ENCODE assay signal across 29 cellular contexts in the genomic region with DNA sequence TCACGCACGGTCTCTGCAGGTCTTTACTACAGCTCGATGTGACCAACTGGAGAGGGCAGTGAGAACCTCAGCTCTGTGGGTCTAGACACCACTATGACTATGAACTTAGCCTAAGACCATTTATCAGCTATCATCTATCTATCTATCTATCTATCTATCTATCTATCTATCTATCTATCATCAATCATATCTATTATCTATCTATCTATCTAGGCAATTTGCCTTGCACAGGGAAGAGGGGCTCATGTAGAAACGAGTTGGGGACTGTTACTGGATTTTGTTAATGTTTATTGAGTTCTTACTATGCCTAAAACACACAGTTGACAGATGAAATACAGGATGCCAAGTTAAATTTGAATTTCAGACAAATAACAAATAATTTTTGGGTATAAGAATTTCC.
"Had no signal": no experiment of that assay in that cellular context is flagged by ENCODE, and none has a peak within 500 bp of the region (broad histone marks: within the 10 kb centered on the region; RNA-seq: fewer than 3 reads in every experiment).

No MANE protein-coding gene starts in this region.

- H3K27ac Mint-ChIP-seq: stimulated activated effector memory CD8-positive, alpha-beta T cell treated with anti-CD3 and anti-CD28 coated beads, Interleukin-12 subunit alpha, Interleukin-12 subunit beta, amount 100 ng/mL, for 72 hours; stimulated activated memory B cell treated with anti-CD40 and anti-IgM and Interleukin-4, amounts not matched to agents 10 μg/mL and 1 μg/mL and 100 μg/mL, for 72 hours; stimulated activated naive B cell treated with anti-CD40 and anti-IgM and Interleukin-4, amounts not matched to agents 10 μg/mL and 1 μg/mL and 100 μg/mL, for 72 hours; stimulated activated naive CD8-positive, alpha-beta T cell treated with anti-CD3 and anti-CD28 coated beads, Interleukin-15, amount 100 ng/mL, for 72 hours; stimulated activated naive CD8-positive, alpha-beta T cell treated with anti-CD3 and anti-CD28 coated beads, Interleukin-15, Interleukin-2, amounts not matched to agents 100 ng/mL and 50 ng/mL, for 24 hours; type B pancreatic cell had no signal

- H3K36me3 Mint-ChIP-seq: stimulated activated effector memory CD8-positive, alpha-beta T cell treated with anti-CD3 and anti-CD28 coated beads, Interleukin-12 subunit alpha, Interleukin-12 subunit beta, amount 100 ng/mL, for 72 hours; stimulated activated memory B cell treated with anti-CD40 and anti-IgM and Interleukin-4, amounts not matched to agents 10 μg/mL and 1 μg/mL and 100 μg/mL, for 72 hours; stimulated activated naive B cell treated with anti-CD40 and anti-IgM and Interleukin-4, amounts not matched to agents 10 μg/mL and 1 μg/mL and 100 μg/mL, for 72 hours; type B pancreatic cell had no signal

- H3K27me3 ChIP-seq: stomach, suprapubic skin, testis, thyroid gland, tibial artery, tibial nerve, transverse colon, upper lobe of left lung, upper lobe of right lung, uterus, vagina had no signal

- H3K4me1 Mint-ChIP-seq: stimulated activated effector memory CD8-positive, alpha-beta T cell treated with anti-CD3 and anti-CD28 coated beads, Interleukin-12 subunit alpha, Interleukin-12 subunit beta, amount 100 ng/mL, for 72 hours; stimulated activated memory B cell treated with anti-CD40 and anti-IgM and Interleukin-4, amounts not matched to agents 10 μg/mL and 1 μg/mL and 100 μg/mL, for 72 hours; stimulated activated naive B cell treated with anti-CD40 and anti-IgM and Interleukin-4, amounts not matched to agents 10 μg/mL and 1 μg/mL and 100 μg/mL, for 72 hours; stimulated activated naive CD8-positive, alpha-beta T cell treated with anti-CD3 and anti-CD28 coated beads, Interleukin-15, amount 100 ng/mL, for 72 hours had no signal

- DNase-seq: stimulated activated CD4-positive, alpha-beta T cell treated with anti-CD3 and anti-CD28 coated beads, Interleukin-2, amount 100 ng/mL, for 48 hours; stimulated activated CD4-positive, alpha-beta T cell treated with anti-CD3 and anti-CD28 coated beads, Interleukin-4, amount 100 ng/mL, for 1 hour; stimulated activated CD4-positive, alpha-beta T cell treated with anti-CD3 and anti-CD28 coated beads, Interleukin-4, amount 100 ng/mL, for 24 hours; stimulated activated CD4-positive, alpha-beta T cell treated with anti-CD3 and anti-CD28 coated beads, Interleukin-4, amount 100 ng/mL, for 4 hours; stimulated activated CD8-positive, alpha-beta memory T cell treated with anti-CD3 and anti-CD28 coated beads, Interleukin-4, amount 100 ng/mL, for 48 hours; stimulated activated naive B cell treated with anti-CD40 and anti-IgM and Interleukin-4, amounts not matched to agents 10 μg/mL and 1 μg/mL and 100 μg/mL, for 72 hours; stimulated activated naive CD4-positive, alpha-beta T cell; stimulated activated naive CD4-positive, alpha-beta T cell treated with Interleukin-2 at 50 U/mL for 16 hours; stimulated activated naive CD8-positive, alpha-beta T cell treated with anti-CD3 and anti-CD28 coated beads, Interleukin-15, amount 100 ng/mL, for 72 hours; stimulated activated naive CD8-positive, alpha-beta T cell treated with anti-CD3 and anti-CD28 coated beads, Interleukin-15, Interleukin-2, amounts not matched to agents 100 U/mL and 50 U/mL, for 24 hours; stomach; substantia nigra; testis; thyroid gland; tibial artery; transverse colon; trophoblast cell; upper lobe of right lung; uterus had no signal

- H3K4me3 Mint-ChIP-seq: stimulated activated effector memory CD8-positive, alpha-beta T cell treated with anti-CD3 and anti-CD28 coated beads, Interleukin-12 subunit alpha, Interleukin-12 subunit beta, amount 100 ng/mL, for 72 hours; stimulated activated memory B cell treated with anti-CD40 and anti-IgM and Interleukin-4, amounts not matched to agents 10 μg/mL and 1 μg/mL and 100 μg/mL, for 72 hours; stimulated activated naive B cell treated with anti-CD40 and anti-IgM and Interleukin-4, amounts not matched to agents 10 μg/mL and 1 μg/mL and 100 μg/mL, for 72 hours; stimulated activated naive CD8-positive, alpha-beta T cell treated with anti-CD3 and anti-CD28 coated beads, Interleukin-15, amount 100 ng/mL, for 72 hours; stimulated activated naive CD8-positive, alpha-beta T cell treated with anti-CD3 and anti-CD28 coated beads, Interleukin-15, Interleukin-2, amounts not matched to agents 100 ng/mL and 50 ng/mL, for 24 hours; type B pancreatic cell had no signal

- H3K27ac ChIP-seq: stomach, suprapubic skin, testis, thoracic aorta, thyroid gland, tibial artery, tibial nerve, transverse colon, upper lobe of left lung, upper lobe of right lung, uterus, vagina had no signal

- FAIRE-seq: urothelium cell line had no signal

- H3K4me3 ChIP-seq: stomach, suprapubic skin, testis, thoracic aorta, thyroid gland, tibial artery, tibial nerve, transverse colon, upper lobe of left lung, upper lobe of right lung, uterus, vagina had no signal

- H3K27me3 Mint-ChIP-seq: stimulated activated memory B cell treated with anti-CD40 and anti-IgM and Interleukin-4, amounts not matched to agents 10 μg/mL and 1 μg/mL and 100 μg/mL, for 72 hours; stimulated activated naive B cell treated with anti-CD40 and anti-IgM and Interleukin-4, amounts not matched to agents 10 μg/mL and 1 μg/mL and 100 μg/mL, for 72 hours; stimulated activated naive CD8-positive, alpha-beta T cell treated with anti-CD3 and anti-CD28 coated beads, Interleukin-15, amount 100 ng/mL, for 72 hours; stimulated activated naive CD8-positive, alpha-beta T cell treated with anti-CD3 and anti-CD28 coated beads, Interleukin-15, Interleukin-2, amounts not matched to agents 100 ng/mL and 50 ng/mL, for 24 hours; type B pancreatic cell had no signal

- H3K9me3 ChIP-seq: stomach, suprapubic skin, testis, thoracic aorta, thyroid gland, tibial artery, transverse colon, upper lobe of left lung, upper lobe of right lung, uterus, vagina had no signal

- ATAC-seq: stimulated activated effector memory CD8-positive, alpha-beta T cell treated with anti-CD3 and anti-CD28 coated beads, Interleukin-12 subunit alpha, Interleukin-12 subunit beta, amount 100 ng/mL, for 72 hours; stimulated activated memory B cell treated with anti-CD40 and anti-IgM and Interleukin-4, amounts not matched to agents 10 μg/mL and 1 μg/mL and 100 μg/mL, for 72 hours; stimulated activated naive B cell treated with anti-CD40 and anti-IgM and Interleukin-4, amounts not matched to agents 10 μg/mL and 1 μg/mL and 100 μg/mL, for 72 hours; stimulated activated naive CD8-positive, alpha-beta T cell treated with anti-CD3 and anti-CD28 coated beads, Interleukin-15, amount 100 ng/mL, for 72 hours; stimulated activated naive CD8-positive, alpha-beta T cell treated with anti-CD3 and anti-CD28 coated beads, Interleukin-15, Interleukin-2, amounts not matched to agents 100 U/mL and 50 U/mL, for 24 hours; upper lobe of right lung had no signal

- H3K9me3 Mint-ChIP-seq: stimulated activated effector memory CD8-positive, alpha-beta T cell treated with anti-CD3 and anti-CD28 coated beads, Interleukin-12 subunit alpha, Interleukin-12 subunit beta, amount 100 ng/mL, for 72 hours; stimulated activated naive B cell treated with anti-CD40 and anti-IgM and Interleukin-4, amounts not matched to agents 10 μg/mL and 1 μg/mL and 100 μg/mL, for 72 hours; stimulated activated naive CD8-positive, alpha-beta T cell treated with anti-CD3 and anti-CD28 coated beads, Interleukin-15, amount 100 ng/mL, for 72 hours; stimulated activated naive CD8-positive, alpha-beta T cell treated with anti-CD3 and anti-CD28 coated beads, Interleukin-15, Interleukin-2, amounts not matched to agents 100 ng/mL and 50 ng/mL, for 24 hours; type B pancreatic cell had no signal

- H3K4me1 ChIP-seq: stomach, suprapubic skin, testis, thyroid gland, tibial artery, tibial nerve, transverse colon, upper lobe of left lung, upper lobe of right lung, uterus, vagina had no signal

- H3K36me3 ChIP-seq: stomach, suprapubic skin, thoracic aorta, thyroid gland, tibial artery, tibial nerve, transverse colon, upper lobe of left lung, upper lobe of right lung, uterus, vagina had no signal
